Comparison of ENCODE assay signal across 1 cellular context in the genomic region with DNA sequence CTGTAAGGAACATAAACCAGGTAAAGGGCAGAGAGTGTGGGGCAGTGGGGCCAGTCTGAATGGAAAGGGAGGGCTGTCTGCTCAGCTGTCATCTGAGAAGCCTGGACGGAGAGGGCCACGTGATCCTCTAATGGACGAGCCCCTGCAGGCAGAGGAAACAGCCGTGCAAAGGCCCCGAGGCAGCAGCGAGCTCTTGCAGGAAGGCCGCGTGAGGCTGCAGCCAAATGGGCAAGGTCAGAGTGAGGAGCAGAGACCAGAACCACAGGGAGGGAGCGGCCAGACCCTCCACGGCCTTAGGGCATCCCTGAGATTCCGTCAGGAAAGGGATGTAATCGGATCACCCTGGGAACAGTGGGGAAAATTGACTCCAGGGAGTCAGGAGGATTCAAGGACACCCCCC.
TF ChIP-seq lines count a peak whose summit lies in the region.

No MANE protein-coding gene starts in this region.

TF ChIP-seq in K562, 482 proteins besides CTCF, POLR2A, EP300 and RAD21 (continued from another document):
- TF ChIP-seq, protein P1, sequence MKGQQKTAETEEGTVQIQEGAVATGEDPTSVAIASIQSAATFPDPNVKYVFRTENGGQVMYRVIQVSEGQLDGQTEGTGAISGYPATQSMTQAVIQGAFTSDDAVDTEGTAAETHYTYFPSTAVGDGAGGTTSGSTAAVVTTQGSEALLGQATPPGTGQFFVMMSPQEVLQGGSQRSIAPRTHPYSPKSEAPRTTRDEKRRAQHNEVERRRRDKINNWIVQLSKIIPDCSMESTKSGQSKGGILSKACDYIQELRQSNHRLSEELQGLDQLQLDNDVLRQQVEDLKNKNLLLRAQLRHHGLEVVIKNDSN (CRISPR knock-in tag; IDR thresholded peaks at IDR 0.05): peak; percentile 55
- TF ChIP-seq ZNF253 (CRISPR knock-in tag; conservative IDR thresholded peaks at IDR 0.05) (no peak), ZNF695 (CRISPR knock-in tag; IDR thresholded peaks at IDR 0.05) (no peak)
